Comparison of ENCODE assay signal across 1 cellular context in the genomic region with DNA sequence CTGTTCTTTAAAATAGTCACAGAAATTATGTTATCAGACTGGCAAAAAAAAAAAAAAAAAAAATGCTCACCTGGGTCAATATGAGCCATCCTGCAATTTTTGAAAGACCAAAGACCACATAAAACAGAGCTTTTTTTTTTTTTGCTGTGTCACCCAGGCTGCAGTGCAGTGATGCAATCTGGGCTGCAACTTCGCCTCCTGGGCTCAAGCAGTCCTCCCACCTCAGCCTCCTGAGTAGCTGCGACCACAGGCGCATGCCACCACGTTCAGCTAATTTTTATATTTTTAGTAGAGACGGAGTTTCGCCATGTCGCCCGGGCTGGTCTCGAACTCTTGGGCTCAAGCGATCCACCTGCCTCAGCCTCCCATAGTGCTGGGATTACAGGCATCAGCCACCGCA.
A peak's percentile ranks its signal among the peaks of the same experiment; 100 is the strongest.
TF ChIP-seq lines count a peak whose summit lies in the region.

No MANE protein-coding gene starts in this region.

TF ChIP-seq in HepG2, 621 proteins besides CTCF, POLR2A, EP300 and RAD21 (continued from another document and continues in another):
- TF ChIP-seq, protein P1, sequence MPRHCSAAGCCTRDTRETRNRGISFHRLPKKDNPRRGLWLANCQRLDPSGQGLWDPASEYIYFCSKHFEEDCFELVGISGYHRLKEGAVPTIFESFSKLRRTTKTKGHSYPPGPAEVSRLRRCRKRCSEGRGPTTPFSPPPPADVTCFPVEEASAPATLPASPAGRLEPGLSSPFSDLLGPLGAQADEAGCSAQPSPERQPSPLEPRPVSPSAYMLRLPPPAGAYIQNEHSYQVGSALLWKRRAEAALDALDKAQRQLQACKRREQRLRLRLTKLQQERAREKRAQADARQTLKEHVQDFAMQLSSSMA (CRISPR knock-in tag; IDR thresholded peaks at IDR 0.05) = no peak
- TF ChIP-seq, protein P2, sequence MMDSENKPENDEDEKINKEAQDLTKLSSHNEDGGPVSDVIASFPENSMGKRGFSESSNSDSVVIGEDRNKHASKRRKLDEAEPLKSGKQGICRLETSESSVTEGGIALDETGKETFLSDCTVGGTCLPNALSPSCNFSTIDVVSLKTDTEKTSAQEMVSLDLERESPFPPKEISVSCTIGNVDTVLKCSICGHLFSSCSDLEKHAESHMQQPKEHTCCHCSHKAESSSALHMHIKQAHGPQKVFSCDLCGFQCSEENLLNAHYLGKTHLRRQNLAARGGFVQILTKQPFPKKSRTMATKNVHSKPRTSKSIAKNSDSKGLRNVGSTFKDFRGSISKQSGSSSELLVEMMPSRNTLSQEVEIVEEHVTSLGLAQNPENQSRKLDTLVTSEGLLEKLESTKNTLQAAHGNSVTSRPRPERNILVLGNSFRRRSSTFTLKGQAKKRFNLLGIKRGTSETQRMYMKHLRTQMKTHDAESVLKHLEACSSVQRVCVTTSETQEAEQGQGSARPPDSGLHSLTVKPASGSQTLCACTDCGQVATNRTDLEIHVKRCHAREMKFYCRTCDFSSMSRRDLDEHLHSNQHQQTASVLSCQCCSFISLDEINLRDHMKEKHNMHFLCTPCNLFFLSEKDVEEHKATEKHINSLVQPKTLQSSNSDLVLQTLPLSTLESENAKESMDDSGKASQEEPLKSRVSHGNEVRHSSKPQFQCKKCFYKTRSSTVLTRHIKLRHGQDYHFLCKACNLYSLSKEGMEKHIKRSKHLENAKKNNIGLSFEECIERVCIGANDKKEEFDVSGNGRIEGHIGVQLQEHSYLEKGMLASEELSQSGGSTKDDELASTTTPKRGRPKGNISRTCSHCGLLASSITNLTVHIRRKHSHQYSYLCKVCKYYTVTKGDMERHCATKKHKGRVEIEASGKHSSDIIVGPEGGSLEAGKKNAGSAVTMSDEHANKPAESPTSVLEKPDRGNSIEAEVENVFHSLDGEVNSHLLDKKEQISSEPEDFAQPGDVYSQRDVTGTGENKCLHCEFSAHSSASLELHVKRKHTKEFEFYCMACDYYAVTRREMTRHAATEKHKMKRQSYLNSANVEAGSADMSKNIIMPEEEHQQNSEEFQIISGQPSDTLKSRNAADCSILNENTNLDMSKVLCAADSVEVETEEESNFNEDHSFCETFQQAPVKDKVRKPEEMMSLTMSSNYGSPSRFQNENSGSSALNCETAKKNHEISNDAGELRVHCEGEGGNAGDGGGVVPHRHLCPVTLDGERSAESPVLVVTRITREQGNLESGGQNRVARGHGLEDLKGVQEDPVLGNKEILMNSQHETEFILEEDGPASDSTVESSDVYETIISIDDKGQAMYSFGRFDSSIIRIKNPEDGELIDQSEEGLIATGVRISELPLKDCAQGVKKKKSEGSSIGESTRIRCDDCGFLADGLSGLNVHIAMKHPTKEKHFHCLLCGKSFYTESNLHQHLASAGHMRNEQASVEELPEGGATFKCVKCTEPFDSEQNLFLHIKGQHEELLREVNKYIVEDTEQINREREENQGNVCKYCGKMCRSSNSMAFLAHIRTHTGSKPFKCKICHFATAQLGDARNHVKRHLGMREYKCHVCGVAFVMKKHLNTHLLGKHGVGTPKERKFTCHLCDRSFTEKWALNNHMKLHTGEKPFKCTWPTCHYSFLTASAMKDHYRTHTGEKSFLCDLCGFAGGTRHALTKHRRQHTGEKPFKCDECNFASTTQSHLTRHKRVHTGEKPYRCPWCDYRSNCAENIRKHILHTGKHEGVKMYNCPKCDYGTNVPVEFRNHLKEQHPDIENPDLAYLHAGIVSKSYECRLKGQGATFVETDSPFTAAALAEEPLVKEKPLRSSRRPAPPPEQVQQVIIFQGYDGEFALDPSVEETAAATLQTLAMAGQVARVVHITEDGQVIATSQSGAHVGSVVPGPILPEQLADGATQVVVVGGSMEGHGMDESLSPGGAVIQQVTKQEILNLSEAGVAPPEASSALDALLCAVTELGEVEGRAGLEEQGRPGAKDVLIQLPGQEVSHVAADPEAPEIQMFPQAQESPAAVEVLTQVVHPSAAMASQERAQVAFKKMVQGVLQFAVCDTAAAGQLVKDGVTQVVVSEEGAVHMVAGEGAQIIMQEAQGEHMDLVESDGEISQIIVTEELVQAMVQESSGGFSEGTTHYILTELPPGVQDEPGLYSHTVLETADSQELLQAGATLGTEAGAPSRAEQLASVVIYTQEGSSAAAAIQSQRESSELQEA (CRISPR knock-in tag; IDR thresholded peaks at IDR 0.05; ENCODE audit: not compliant biosample characterization) = no peak
- no peak for TF ChIP-seq SETDB1 (CRISPR knock-in tag; IDR thresholded peaks at IDR 0.05; ENCODE audit: borderline replicate concordance)
- TF ChIP-seq ZNF788 (CRISPR knock-in tag; IDR thresholded peaks at IDR 0.05; ENCODE audit: borderline replicate concordance) = peak; percentile 49; the same call in 1 of the 2 replicates
- TF ChIP-seq, protein P3, sequence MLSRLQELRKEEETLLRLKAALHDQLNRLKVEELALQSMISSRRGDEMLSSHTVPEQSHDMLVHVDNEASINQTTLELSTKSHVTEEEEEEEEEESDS (CRISPR knock-in tag; IDR thresholded peaks at IDR 0.05; ENCODE audit: borderline replicate concordance) = no peak
- no peak for TF ChIP-seq FOXA1 (IDR thresholded peaks at IDR 0.05)
- TF ChIP-seq FOXA1 (CRISPR knock-in tag; IDR thresholded peaks at IDR 0.05) = peak; percentile 39; the same call in 1 of the 2 replicates
- TF ChIP-seq IRX3 (CRISPR knock-in tag; IDR thresholded peaks at IDR 0.05; ENCODE audit: borderline replicate concordance, low read depth) = no peak
- TF ChIP-seq SAFB2 (CRISPR knock-in tag; IDR thresholded peaks at IDR 0.05; ENCODE audit: borderline replicate concordance, low read depth) = no peak
- TF ChIP-seq CHD4 (IDR thresholded peaks at IDR 0.05; ENCODE audit: borderline replicate concordance, low read length) = 0 out of 2 replicates have a peak, but pooled peaks have one; percentile 56
- TF ChIP-seq ADNP (CRISPR knock-in tag; IDR thresholded peaks at IDR 0.05) = 0 out of 2 replicates have a peak, but pooled peaks have one; percentile 78
- TF ChIP-seq PHF21A (CRISPR knock-in tag; IDR thresholded peaks at IDR 0.05) = peak; percentile 42; the same call in 1 of the 2 replicates
- no peak for TF ChIP-seq HNRNPK (IDR thresholded peaks at IDR 0.05; ENCODE audit: low read depth, low read length, poor library complexity, severe bottlenecking)
- TF ChIP-seq NFE2 (CRISPR knock-in tag; IDR thresholded peaks at IDR 0.05) = peak; percentile 94
- 0 out of 2 replicates have a peak, but pooled peaks have one; percentile 40 for TF ChIP-seq SALL2 (CRISPR knock-in tag; IDR thresholded peaks at IDR 0.05)
- TF ChIP-seq KAT7 (CRISPR knock-in tag; IDR thresholded peaks at IDR 0.05; ENCODE audit: borderline replicate concordance) = 0 out of 2 replicates have a peak, but pooled peaks have one; percentile 37
- TF ChIP-seq ETV5 (CRISPR knock-in tag; IDR thresholded peaks at IDR 0.05; ENCODE audit: borderline replicate concordance) = peak; percentile 24; the same call in 1 of the 2 replicates
- peak; percentile 59; the same call in 1 of the 2 replicates for TF ChIP-seq ZNF644 (CRISPR knock-in tag; IDR thresholded peaks at IDR 0.05; ENCODE audit: low read depth)
- no peak for TF ChIP-seq ATF7-NPFF (CRISPR knock-in tag; IDR thresholded peaks at IDR 0.05; ENCODE audit: low read depth)
- no peak for TF ChIP-seq FOXP1 (IDR thresholded peaks at IDR 0.05)
- TF ChIP-seq FOXP1 (CRISPR knock-in tag; IDR thresholded peaks at IDR 0.05) = 0 out of 2 replicates have a peak, but pooled peaks have one; percentile 39
- TF ChIP-seq SMYD3 (CRISPR knock-in tag; IDR thresholded peaks at IDR 0.05) = no peak
- 0 out of 2 replicates have a peak, but pooled peaks have one; percentile 33 for TF ChIP-seq ZNF124 (CRISPR knock-in tag; IDR thresholded peaks at IDR 0.05)
- TF ChIP-seq ZNF878 (CRISPR knock-in tag; IDR thresholded peaks at IDR 0.05) = no peak
- no peak for TF ChIP-seq ZNF737 (CRISPR knock-in tag; IDR thresholded peaks at IDR 0.05; ENCODE audit: borderline replicate concordance)
- TF ChIP-seq HOXA3 (CRISPR knock-in tag; IDR thresholded peaks at IDR 0.05) = peak; percentile 75
- TF ChIP-seq RNF2 (conservative IDR thresholded peaks at IDR 0.05; ENCODE audit: low read depth) = no peak
- TF ChIP-seq NFE2L2 (IDR thresholded peaks at IDR 0.05; ENCODE audit: low read length) = peak; percentile 97
- TF ChIP-seq MIXL1 (CRISPR knock-in tag; IDR thresholded peaks at IDR 0.05) = peak; percentile 38; the same call in 1 of the 2 replicates
- peak; percentile 51; the same call in 1 of the 2 replicates for TF ChIP-seq SOX5 (CRISPR knock-in tag; IDR thresholded peaks at IDR 0.05; ENCODE audit: borderline replicate concordance)
- TF ChIP-seq SMAD9 (CRISPR knock-in tag; IDR thresholded peaks at IDR 0.05) = no peak
- peak; percentile 40; the same call in 1 of the 2 replicates for TF ChIP-seq HDAC1 (CRISPR knock-in tag; IDR thresholded peaks at IDR 0.05)
- peak; percentile 28; the same call in 1 of the 2 replicates for TF ChIP-seq NFKB2 (CRISPR knock-in tag; IDR thresholded peaks at IDR 0.05; ENCODE audit: borderline replicate concordance)
- TF ChIP-seq, protein P4, sequence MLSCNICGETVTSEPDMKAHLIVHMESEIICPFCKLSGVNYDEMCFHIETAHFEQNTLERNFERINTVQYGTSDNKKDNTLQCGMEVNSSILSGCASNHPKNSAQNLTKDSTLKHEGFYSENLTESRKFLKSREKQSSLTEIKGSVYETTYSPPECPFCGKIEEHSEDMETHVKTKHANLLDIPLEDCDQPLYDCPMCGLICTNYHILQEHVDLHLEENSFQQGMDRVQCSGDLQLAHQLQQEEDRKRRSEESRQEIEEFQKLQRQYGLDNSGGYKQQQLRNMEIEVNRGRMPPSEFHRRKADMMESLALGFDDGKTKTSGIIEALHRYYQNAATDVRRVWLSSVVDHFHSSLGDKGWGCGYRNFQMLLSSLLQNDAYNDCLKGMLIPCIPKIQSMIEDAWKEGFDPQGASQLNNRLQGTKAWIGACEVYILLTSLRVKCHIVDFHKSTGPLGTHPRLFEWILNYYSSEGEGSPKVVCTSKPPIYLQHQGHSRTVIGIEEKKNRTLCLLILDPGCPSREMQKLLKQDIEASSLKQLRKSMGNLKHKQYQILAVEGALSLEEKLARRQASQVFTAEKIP (CRISPR knock-in tag; IDR thresholded peaks at IDR 0.05; ENCODE audit: borderline replicate concordance) = no peak
- peak; percentile 48; the same call in 1 of the 2 replicates for TF ChIP-seq ZNF264 (CRISPR knock-in tag; IDR thresholded peaks at IDR 0.05)
- no peak for TF ChIP-seq HIVEP1 (CRISPR knock-in tag; IDR thresholded peaks at IDR 0.05)
- TF ChIP-seq ZFP90 (CRISPR knock-in tag; IDR thresholded peaks at IDR 0.05; ENCODE audit: borderline replicate concordance) = 0 out of 2 replicates have a peak, but pooled peaks have one; percentile 30
- TF ChIP-seq JUNB (CRISPR knock-in tag; IDR thresholded peaks at IDR 0.05; ENCODE audit: borderline replicate concordance) = no peak
- TF ChIP-seq, protein P5, sequence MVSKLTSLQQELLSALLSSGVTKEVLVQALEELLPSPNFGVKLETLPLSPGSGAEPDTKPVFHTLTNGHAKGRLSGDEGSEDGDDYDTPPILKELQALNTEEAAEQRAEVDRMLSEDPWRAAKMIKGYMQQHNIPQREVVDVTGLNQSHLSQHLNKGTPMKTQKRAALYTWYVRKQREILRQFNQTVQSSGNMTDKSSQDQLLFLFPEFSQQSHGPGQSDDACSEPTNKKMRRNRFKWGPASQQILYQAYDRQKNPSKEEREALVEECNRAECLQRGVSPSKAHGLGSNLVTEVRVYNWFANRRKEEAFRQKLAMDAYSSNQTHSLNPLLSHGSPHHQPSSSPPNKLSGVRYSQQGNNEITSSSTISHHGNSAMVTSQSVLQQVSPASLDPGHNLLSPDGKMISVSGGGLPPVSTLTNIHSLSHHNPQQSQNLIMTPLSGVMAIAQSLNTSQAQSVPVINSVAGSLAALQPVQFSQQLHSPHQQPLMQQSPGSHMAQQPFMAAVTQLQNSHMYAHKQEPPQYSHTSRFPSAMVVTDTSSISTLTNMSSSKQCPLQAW (CRISPR knock-in tag; IDR thresholded peaks at IDR 0.05) = peak; percentile 45; the same call in 1 of the 2 replicates
- 0 out of 2 replicates have a peak, but pooled peaks have one; percentile 28 for TF ChIP-seq YEATS4 (CRISPR knock-in tag; IDR thresholded peaks at IDR 0.05; ENCODE audit: borderline replicate concordance)
- no peak for TF ChIP-seq ZNF747 (CRISPR knock-in tag; IDR thresholded peaks at IDR 0.05; ENCODE audit: borderline replicate concordance)
- TF ChIP-seq NCOA2 (CRISPR knock-in tag; IDR thresholded peaks at IDR 0.05) = peak; percentile 54; the same call in 1 of the 2 replicates
- TF ChIP-seq KDM1A (CRISPR knock-in tag; IDR thresholded peaks at IDR 0.05) = peak; percentile 92; the same call in 1 of the 2 replicates
- TF ChIP-seq, protein P6, sequence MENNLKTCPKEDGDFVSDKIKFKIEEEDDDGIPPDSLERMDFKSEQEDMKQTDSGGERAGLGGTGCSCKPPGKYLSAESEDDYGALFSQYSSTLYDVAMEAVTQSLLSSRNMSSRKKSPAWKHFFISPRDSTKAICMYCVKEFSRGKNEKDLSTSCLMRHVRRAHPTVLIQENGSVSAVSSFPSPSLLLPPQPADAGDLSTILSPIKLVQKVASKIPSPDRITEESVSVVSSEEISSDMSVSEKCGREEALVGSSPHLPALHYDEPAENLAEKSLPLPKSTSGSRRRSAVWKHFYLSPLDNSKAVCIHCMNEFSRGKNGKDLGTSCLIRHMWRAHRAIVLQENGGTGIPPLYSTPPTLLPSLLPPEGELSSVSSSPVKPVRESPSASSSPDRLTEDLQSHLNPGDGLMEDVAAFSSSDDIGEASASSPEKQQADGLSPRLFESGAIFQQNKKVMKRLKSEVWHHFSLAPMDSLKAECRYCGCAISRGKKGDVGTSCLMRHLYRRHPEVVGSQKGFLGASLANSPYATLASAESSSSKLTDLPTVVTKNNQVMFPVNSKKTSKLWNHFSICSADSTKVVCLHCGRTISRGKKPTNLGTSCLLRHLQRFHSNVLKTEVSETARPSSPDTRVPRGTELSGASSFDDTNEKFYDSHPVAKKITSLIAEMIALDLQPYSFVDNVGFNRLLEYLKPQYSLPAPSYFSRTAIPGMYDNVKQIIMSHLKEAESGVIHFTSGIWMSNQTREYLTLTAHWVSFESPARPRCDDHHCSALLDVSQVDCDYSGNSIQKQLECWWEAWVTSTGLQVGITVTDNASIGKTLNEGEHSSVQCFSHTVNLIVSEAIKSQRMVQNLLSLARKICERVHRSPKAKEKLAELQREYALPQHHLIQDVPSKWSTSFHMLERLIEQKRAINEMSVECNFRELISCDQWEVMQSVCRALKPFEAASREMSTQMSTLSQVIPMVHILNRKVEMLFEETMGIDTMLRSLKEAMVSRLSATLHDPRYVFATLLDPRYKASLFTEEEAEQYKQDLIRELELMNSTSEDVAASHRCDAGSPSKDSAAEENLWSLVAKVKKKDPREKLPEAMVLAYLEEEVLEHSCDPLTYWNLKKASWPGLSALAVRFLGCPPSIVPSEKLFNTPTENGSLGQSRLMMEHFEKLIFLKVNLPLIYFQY (CRISPR knock-in tag; IDR thresholded peaks at IDR 0.05; ENCODE audit: borderline replicate concordance) = peak; percentile 32; the same call in 1 of the 2 replicates
- no peak for TF ChIP-seq HHEX (CRISPR knock-in tag; IDR thresholded peaks at IDR 0.05)
